In genomic region chr7:16419859-16420258, GRCh38 we compare ENCODE assay signal across 9 cellular contexts. TPM values are rescaled to one million over a fixed set of nuclear protein-coding genes. Genes with fewer than 3 reads are reported as not detected.
DNase-seq lines count a peak whose midpoint lies in the region; ATAC-seq, FAIRE-seq and TF ChIP-seq lines count a peak whose summit lies in the region.
"Had no signal": no experiment of that assay in that cellular context is flagged by ENCODE, and none has a peak within 500 bp of the region (broad histone marks: within the 10 kb centered on the region; RNA-seq: fewer than 3 reads in every experiment).

No MANE protein-coding gene starts in this region.

- no peak for TF ChIP-seq CTCF in stomach (IDR thresholded peaks at IDR 0.05)

- H3K4me3 Mint-ChIP-seq in T-helper 1 cell treated with Interleukin-12 subunit alpha and Interleukin-12 subunit beta and Interleukin-4 antibody, amounts not matched to agents 30 μg/mL and 1 μg/mL, for 36 hours: peak overlapping the region; percentile 80
- H3K4me3 Mint-ChIP-seq in activated T-helper 17 cell treated with anti-CD3 and anti-CD28 coated beads, Interleukin-2, amount 50 U/mL, for 72 hours: peak overlapping the region; percentile 95
- peak overlapping the region; percentile 81 to 95 (median 91) for H3K4me3 Mint-ChIP-seq in immature natural killer cell

- H3K9me3 ChIP-seq in stomach: no peaks in the 10 kb centered on the region

- TF ChIP-seq POLR2A in stomach (IDR thresholded peaks at IDR 0.05): no peak

- H3K27me3 ChIP-seq in stomach: no peaks in the 10 kb centered on the region

- no peak for ATAC-seq in activated T-helper 17 cell treated with anti-CD3 and anti-CD28 coated beads, Interleukin-2, amount 50 U/mL, for 72 hours (replicated peaks)

- no peak for FAIRE-seq in frontal cortex (lab: Jason Lieb, UNC)

- H3K4me1 Mint-ChIP-seq in T-helper 1 cell treated with Interleukin-12 subunit alpha and Interleukin-12 subunit beta and Interleukin-4 antibody, amounts not matched to agents 30 μg/mL and 1 μg/mL, for 36 hours (ENCODE audit: low read depth): peaks cover 12% of the 10 kb centered on the region
- peaks cover 17% of the 10 kb centered on the region for H3K4me1 Mint-ChIP-seq in activated T-helper 17 cell treated with anti-CD3 and anti-CD28 coated beads, Interleukin-2, amount 50 U/mL, for 72 hours
- peaks cover 25 to 26% of the 10 kb centered on the region in 2 donors for H3K4me1 Mint-ChIP-seq in immature natural killer cell

- peak overlapping the region; percentile 85 for H3K27ac Mint-ChIP-seq in T-helper 1 cell treated with Interleukin-12 subunit alpha and Interleukin-12 subunit beta and Interleukin-4 antibody, amounts not matched to agents 30 μg/mL and 1 μg/mL, for 36 hours
- peak overlapping the region; percentile 98 for H3K27ac Mint-ChIP-seq in activated T-helper 17 cell treated with anti-CD3 and anti-CD28 coated beads, Interleukin-2, amount 50 U/mL, for 72 hours
- peak overlapping the region; percentile 74 to 93 (median 88) for H3K27ac Mint-ChIP-seq in immature natural killer cell

- H3K27me3 Mint-ChIP-seq in T-helper 1 cell treated with Interleukin-12 subunit alpha and Interleukin-12 subunit beta and Interleukin-4 antibody, amounts not matched to agents 30 μg/mL and 1 μg/mL, for 36 hours (ENCODE audit: low read depth): peaks cover 1% of the 10 kb centered on the region
- no peaks in the 10 kb centered on the region for H3K27me3 Mint-ChIP-seq in activated T-helper 17 cell treated with anti-CD3 and anti-CD28 coated beads, Interleukin-2, amount 50 U/mL, for 72 hours
- peaks cover 6 to 9% (median 8%) of the 10 kb centered on the region in 3 donors for H3K27me3 Mint-ChIP-seq in immature natural killer cell (ENCODE audit: low read depth in 3 of 3)

- no peaks in the 10 kb centered on the region for H3K36me3 ChIP-seq in stomach

- peaks cover 8% of the 10 kb centered on the region for H3K9me3 Mint-ChIP-seq in T-helper 1 cell treated with Interleukin-12 subunit alpha and Interleukin-12 subunit beta and Interleukin-4 antibody, amounts not matched to agents 30 μg/mL and 1 μg/mL, for 36 hours
- no peaks in the 10 kb centered on the region for H3K9me3 Mint-ChIP-seq in activated T-helper 17 cell treated with anti-CD3 and anti-CD28 coated beads, Interleukin-2, amount 50 U/mL, for 72 hours
- no peaks in the 10 kb centered on the region for H3K9me3 Mint-ChIP-seq in immature natural killer cell

- peak overlapping the region; percentile 92 to 99 (median 97) for H3K27ac ChIP-seq in stomach

- peaks cover 20 to 36% (median 24%) of the 10 kb centered on the region in 4 donors for H3K4me1 ChIP-seq in stomach

- 33 to 46% (median 44%) methylated on average over 10 of the region's 10 CpGs for WGBS in stomach, 5 donors

- peaks cover 2% of the 10 kb centered on the region for H3K36me3 Mint-ChIP-seq in T-helper 1 cell treated with Interleukin-12 subunit alpha and Interleukin-12 subunit beta and Interleukin-4 antibody, amounts not matched to agents 30 μg/mL and 1 μg/mL, for 36 hours (ENCODE audit: low read depth)
- H3K36me3 Mint-ChIP-seq in activated T-helper 17 cell treated with anti-CD3 and anti-CD28 coated beads, Interleukin-2, amount 50 U/mL, for 72 hours (ENCODE audit: low read depth): peaks cover 6% of the 10 kb centered on the region
- no peaks in the 10 kb centered on the region for H3K36me3 Mint-ChIP-seq in immature natural killer cell

- DNase-seq in T-helper 1 cell (no peak), immature natural killer cell (no peak), stomach (no peak), NCI-H2029 treated with DMSO at 0.1 percent for 48 hours (lab: John Stamatoyannopoulos, UW) (no peak), HPDE6-E6E7 (ENCODE audit: extremely low spot score) (no peak), frontal cortex (ENCODE audit: low spot score in 2 of 2) (no peak)

- intact Hi-C loops in stomach (cut with DNase I; ENCODE audit: low total_unique reads): no loop called here

- peak overlapping the region; percentile 60 to 70 (median 67) for H3K4me3 ChIP-seq in stomach

- TF ChIP-seq EP300 in stomach (IDR thresholded peaks at IDR 0.05): no peak

RNA-seq across cellular contexts. Expression of gene CRPPA, which starts 1.5 kb away (rescaled TPM):
- total RNA-seq in activated T-helper 17 cell treated with anti-CD3 and anti-CD28 coated beads, Interleukin-2, amount 50 U/mL, for 72 hours: under 1 TPM; 0.65 to 0.93 TPM
- polyA plus RNA-seq in immature natural killer cell (under 1 TPM; 0.28 to 0.82 (median 0.65) TPM), stomach (1 to 10 TPM in 1 of 3 donors, under 1 TPM in 2; 0.28 to 3.5 (median 0.75) TPM)
- total RNA-seq in stomach (10 to 100 TPM in 1 of 5 donors, 1 to 10 TPM in 1, under 1 TPM in 3; 0.29 to 11.0 (median 0.89) TPM), frontal cortex (9.0 TPM)

RNA-seq across cellular contexts. Expression of gene SOSTDC1, which starts 45.7 kb away (rescaled TPM):
- total RNA-seq in activated T-helper 17 cell treated with anti-CD3 and anti-CD28 coated beads, Interleukin-2, amount 50 U/mL, for 72 hours: not detected
- polyA plus RNA-seq in immature natural killer cell (not detected), stomach (10 to 100 TPM in 1 of 3 donors, 1 to 10 TPM in 1, under 1 TPM in 1; 0.90 to 21.2 (median 5.9) TPM)
- total RNA-seq in stomach (10 to 100 TPM in 2 of 5 donors, 1 to 10 TPM in 1, under 1 TPM in 1, not detected in 1; 0.89 to 18.7 (median 13.6) TPM), frontal cortex (30.2 TPM)
- total RNA-seq: fibroblast of villous mesenchyme had no signal
